In the genomic region with DNA sequence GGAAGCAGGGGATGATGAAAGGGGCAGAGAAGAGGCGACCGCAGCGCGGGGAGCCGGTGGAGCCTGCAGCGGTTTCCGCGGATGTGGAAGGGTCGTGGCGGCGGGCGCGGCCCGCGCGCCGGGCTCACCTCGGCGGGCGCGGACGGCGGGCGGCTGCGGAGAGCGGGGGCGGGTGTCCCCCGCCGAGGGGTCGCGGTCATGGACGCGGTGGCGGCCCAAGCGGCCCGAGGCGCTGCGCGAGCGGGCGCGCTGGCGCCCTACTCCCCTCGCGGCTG, we compare ENCODE assay signal across 8 cellular contexts. TPM values are rescaled to one million over a fixed set of nuclear protein-coding genes. Genes with fewer than 3 reads are reported as not detected.
DNase-seq lines count a peak whose midpoint lies in the region; ATAC-seq and TF ChIP-seq lines count a peak whose summit lies in the region.

No MANE protein-coding gene starts in this region.

- peaks cover 57 to 77% (median 74%) of the 10 kb centered on the region in 3 donors for H3K4me1 Mint-ChIP-seq in CD8-positive, alpha-beta memory T cell
- peaks cover 35% of the 10 kb centered on the region for H3K4me1 Mint-ChIP-seq in dendritic cell treated with granulocyte-macrophage colony-stimulating factor and Interleukin-4, amounts not matched to agents 40 ng/mL and 50 ng/mL, for 4 days (ENCODE audit: low read depth)
- H3K4me1 Mint-ChIP-seq in natural killer cell = peaks cover 58% of the 10 kb centered on the region in 2 donors

- peak overlapping the region; percentile 66 for H3K27ac ChIP-seq in CD8-positive, alpha-beta memory T cell (ENCODE audit: low read depth, low read length)
- no peak overlapping the region for H3K27ac ChIP-seq in PC-9

- peaks cover 6% of the 10 kb centered on the region; the same call in 1 of the 2 replicates for H3K79me2 ChIP-seq in PC-9 (ENCODE audit: low read depth)

- no peaks in the 10 kb centered on the region for H3K27me3 Mint-ChIP-seq in CD8-positive, alpha-beta memory T cell
- no peaks in the 10 kb centered on the region for H3K27me3 Mint-ChIP-seq in dendritic cell treated with granulocyte-macrophage colony-stimulating factor and Interleukin-4, amounts not matched to agents 40 ng/mL and 50 ng/mL, for 4 days
- H3K27me3 Mint-ChIP-seq in natural killer cell (ENCODE audit: low read depth in 2 of 2) = no peaks in the 10 kb centered on the region

- no peaks in the 10 kb centered on the region for H4K20me1 ChIP-seq in PC-9 (ENCODE audit: insufficient read depth)

- CTCF ChIA-PET in CD8-positive, alpha-beta memory T cell (lab: Charles Lee) = no interaction called here
- CTCF ChIA-PET in PC-9 (lab: Charles Lee) = interaction anchor here (0.7 kb wide), 1 partner anchor 125 kb away, joined by 5 read pairs; no protein-coding TSS in a partner anchor

- H3K27ac Mint-ChIP-seq in CD8-positive, alpha-beta memory T cell = peak overlapping the region; percentile 85 to 97 (median 93)
- H3K27ac Mint-ChIP-seq in dendritic cell treated with granulocyte-macrophage colony-stimulating factor and Interleukin-4, amounts not matched to agents 40 ng/mL and 50 ng/mL, for 4 days = peak overlapping the region; percentile 93
- H3K27ac Mint-ChIP-seq in natural killer cell = peak overlapping the region; percentile 83 to 90

- intact Hi-C loops in PC-9 (cut with micrococcal nuclease; ENCODE audit: unreplicated experiment) (loop anchor here (1.0 to 5.0 kb wide), 5 partner anchors 99 to 182 kb away; no protein-coding TSS in a partner anchor), natural killer cell (cut with micrococcal nuclease) (loop anchor here (2.0 to 5.0 kb wide), 2 partner anchors 133 to 149 kb away; no protein-coding TSS in a partner anchor)
- intact Hi-C loops in dendritic cell treated with granulocyte-macrophage colony-stimulating factor and Interleukin-4, amounts not matched to agents 40 ng/mL and 50 ng/mL, for 4 days (cut with micrococcal nuclease) = loop anchor here (5.0 to 10.0 kb wide), 3 partner anchors 105 to 148 kb away; no protein-coding TSS in a partner anchor

- H3K36me3 Mint-ChIP-seq in CD8-positive, alpha-beta memory T cell = peaks cover 0 to 9% (median 1%) of the 10 kb centered on the region in 3 donors
- peaks cover 15% of the 10 kb centered on the region for H3K36me3 Mint-ChIP-seq in dendritic cell treated with granulocyte-macrophage colony-stimulating factor and Interleukin-4, amounts not matched to agents 40 ng/mL and 50 ng/mL, for 4 days (ENCODE audit: low read depth)
- H3K36me3 Mint-ChIP-seq in natural killer cell = no peaks in the 10 kb centered on the region

- peaks cover 41% of the 10 kb centered on the region for H3K4me1 ChIP-seq in CD8-positive, alpha-beta memory T cell (ENCODE audit: insufficient read depth, low read length)
- H3K4me1 ChIP-seq in PC-9 (replicated peaks; ENCODE audit: insufficient read depth) = peaks cover 15% of the 10 kb centered on the region; the same call in 1 of the 2 replicates

- no peaks in the 10 kb centered on the region for H3K27me3 ChIP-seq in CD8-positive, alpha-beta memory T cell (ENCODE audit: insufficient read depth, low read length, poor library complexity, severe bottlenecking)
- H3K27me3 ChIP-seq in H7 (ENCODE audit: control insufficient read depth, insufficient read depth, low read length) (peaks cover 9% of the 10 kb centered on the region), PC-9 (ENCODE audit: insufficient read depth, low read depth) (no peaks in the 10 kb centered on the region)

- no peaks in the 10 kb centered on the region for H3K9me2 ChIP-seq in PC-9 (ENCODE audit: insufficient read depth)

- H3K4me2 ChIP-seq in PC-9 = peak overlapping the region; percentile 85

- no peaks in the 10 kb centered on the region for H3K9me3 ChIP-seq in CD8-positive, alpha-beta memory T cell (ENCODE audit: low read length)
- H3K9me3 ChIP-seq in PC-9 (ENCODE audit: insufficient read depth, low read depth) = no peaks in the 10 kb centered on the region

- POLR2A ChIA-PET in CD8-positive, alpha-beta memory T cell (lab: Charles Lee) = no interaction called here
- POLR2A ChIA-PET in PC-9 (lab: Charles Lee; ENCODE audit: unreplicated experiment) = no interaction called here

- H3K36me3 ChIP-seq in CD8-positive, alpha-beta memory T cell (ENCODE audit: insufficient read depth, low read length) = no peaks in the 10 kb centered on the region
- H3K36me3 ChIP-seq in H7 (replicated peaks; ENCODE audit: control insufficient read depth, insufficient read depth, low read length) (no peaks in the 10 kb centered on the region), PC-9 (ENCODE audit: low read depth) (peaks cover 5% of the 10 kb centered on the region; the same call in 1 of the 2 replicates)

- no peak for ATAC-seq in natural killer cell

- no peak for TF ChIP-seq CTCF in PC-9 (conservative IDR thresholded peaks at IDR 0.05)
- TF ChIP-seq CTCF in natural killer cell (IDR thresholded peaks at IDR 0.05) = no peak

- peak overlapping the region; percentile 88 to 98 (median 92) for H3K4me3 Mint-ChIP-seq in CD8-positive, alpha-beta memory T cell
- H3K4me3 Mint-ChIP-seq in dendritic cell treated with granulocyte-macrophage colony-stimulating factor and Interleukin-4, amounts not matched to agents 40 ng/mL and 50 ng/mL, for 4 days = peak overlapping the region; percentile 98
- peak overlapping the region; percentile 98 for H3K4me3 Mint-ChIP-seq in natural killer cell

- H3K9me3 Mint-ChIP-seq in CD8-positive, alpha-beta memory T cell = no peaks in the 10 kb centered on the region
- no peaks in the 10 kb centered on the region for H3K9me3 Mint-ChIP-seq in dendritic cell treated with granulocyte-macrophage colony-stimulating factor and Interleukin-4, amounts not matched to agents 40 ng/mL and 50 ng/mL, for 4 days
- H3K9me3 Mint-ChIP-seq in natural killer cell = no peaks in the 10 kb centered on the region

- no TSS peak for BruUV-seq in PC-9 (replicated peaks; lab: Mats Ljungman, UMichigan)

- peak overlapping the region; percentile 81; the same call in 1 of the 2 replicates for H2AFZ ChIP-seq in PC-9

- peak in 3 of 5 donors; percentile 7 to 38 (median 33) for DNase-seq in CD8-positive, alpha-beta memory T cell
- DNase-seq in H7 (no peak), PC-9 (no peak), natural killer cell (no peak), AG20443 (ENCODE audit: low spot score) (no peak), COR-L47 (lab: John Stamatoyannopoulos, UW) (no peak), GDM1 (lab: John Stamatoyannopoulos, UW) (no peak)

- no peaks in the 10 kb centered on the region; the same call in 1 of the 2 replicates for H3F3A ChIP-seq in PC-9 (ENCODE audit: insufficient read depth, low read depth)

- no peak overlapping the region for H3K4me3 ChIP-seq in CD8-positive, alpha-beta memory T cell (ENCODE audit: low read length)
- peak overlapping the region; percentile 63 for H3K4me3 ChIP-seq in H7 (ENCODE audit: insufficient read depth, low read depth, low read length)
- H3K4me3 ChIP-seq in PC-9 = peak overlapping the region; percentile 75

RNA-seq across cellular contexts. Expression of a gene that starts 0.6 kb away (rescaled TPM):
- total RNA-seq in CD8-positive, alpha-beta memory T cell = 10 to 100 TPM; 25.3 to 28.9 TPM
- 25.4 TPM for polyA plus RNA-seq in CD8-positive, alpha-beta memory T cell
- 10.5 and 20.2 TPM in 2 replicates for total RNA-seq in H7 (2014; rRNA removed; shearing (Covaris generic))
- total RNA-seq in PC-9 (2021) (46.0 and 46.8 TPM in 2 replicates), natural killer cell (10 to 100 TPM; 58.6 to 76.3 (median 71.5) TPM)

Comparison
In these comparisons a context has a peak if more than half of its experiments do, and no peak if none do; other contexts are left out.
1. DNase-seq: peak in CD8-positive, alpha-beta memory T cell (3 of 5); none in H7 (single experiment), PC-9 (0 of 2), natural killer cell (single experiment), AG20443 (single experiment), COR-L47 (single experiment) and GDM1 (single experiment).
2. Peak in every context shown above with its lines, with median percentiles within 50 percentile points of each other: H3K27ac Mint-ChIP-seq and H3K4me3 Mint-ChIP-seq.